In the genomic region with DNA sequence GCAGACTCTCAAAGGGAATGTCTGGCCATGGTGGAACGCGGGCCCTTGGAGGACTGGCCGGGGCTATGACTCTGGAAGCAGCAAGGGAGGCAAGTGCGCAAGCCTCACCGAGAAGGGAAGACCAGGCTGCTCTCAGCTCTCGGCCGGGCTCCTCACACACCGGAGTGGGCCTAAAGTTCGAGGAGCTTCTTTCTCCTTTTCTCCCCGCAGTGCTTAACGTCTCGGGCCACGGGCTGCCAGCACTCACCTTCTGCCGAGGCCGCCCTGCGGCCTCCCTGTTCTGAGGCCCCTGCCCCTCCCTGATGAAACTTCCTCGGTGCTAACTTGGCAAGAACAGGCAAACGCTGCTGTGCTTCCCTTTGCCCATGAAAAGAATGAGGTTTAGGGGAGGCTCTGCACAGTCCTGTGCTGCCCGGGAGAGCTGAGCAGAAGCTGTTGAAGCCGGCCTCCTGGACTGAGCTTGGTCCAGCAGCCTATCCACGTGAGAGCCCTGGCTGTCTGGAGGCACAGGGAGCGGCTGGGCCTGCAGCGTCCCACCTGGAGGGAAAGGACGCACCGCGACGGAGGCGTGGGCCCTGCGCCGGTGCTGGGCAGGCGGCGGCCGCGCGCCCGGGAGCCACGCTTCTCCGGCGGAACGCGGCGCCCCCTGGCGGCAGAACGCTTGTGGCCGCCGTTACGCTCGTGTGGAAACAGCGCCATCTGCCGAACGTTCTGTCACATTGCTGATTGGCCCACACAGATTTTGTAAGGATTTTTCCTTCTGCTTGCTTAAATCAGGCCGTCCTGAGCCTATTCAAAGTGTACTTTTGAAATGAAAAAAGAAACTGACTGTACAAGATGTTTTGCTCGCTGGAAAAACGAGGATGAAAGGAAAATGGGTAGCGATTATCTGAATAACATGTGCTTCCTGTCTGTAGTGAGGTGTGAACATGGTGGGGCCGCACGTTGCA, we compare ENCODE assay signal across 8 cellular contexts.
DNase-seq lines count a peak whose midpoint lies in the region; ATAC-seq, FAIRE-seq and TF ChIP-seq lines count a peak whose summit lies in the region.

No MANE protein-coding gene starts in this region.

- no peaks in the 10 kb centered on the region for H3K79me2 ChIP-seq in endothelial cell of umbilical vein (ENCODE audit: control insufficient read depth, insufficient read depth, low read length)

- peaks cover 0 to 5% (median 0%) of the 10 kb centered on the region in 8 donors for H3K9me3 Mint-ChIP-seq in CD4-positive, alpha-beta memory T cell

- no peak overlapping the region for H3K4me3 ChIP-seq in CD4-positive, alpha-beta memory T cell (ENCODE audit: low read length in 2 of 2)
- no peak overlapping the region for H3K4me3 ChIP-seq in endothelial cell of umbilical vein (replicated peaks in 1 of 3; ENCODE audit: insufficient read depth in 1 of 3, low read depth in 1 of 3, low read length in 3 of 3)

- H3K36me3 ChIP-seq in CD4-positive, alpha-beta memory T cell (ENCODE audit: insufficient read depth, low read length) = no peaks in the 10 kb centered on the region
- H3K36me3 ChIP-seq in endothelial cell of umbilical vein (ENCODE audit: control insufficient read depth in 2 of 2, extremely low read depth in 1 of 2, insufficient read depth in 2 of 2, low read length in 2 of 2) = no peaks in the 10 kb centered on the region

- CTCF ChIA-PET in CD4-positive, alpha-beta memory T cell (lab: Charles Lee; ENCODE audit: partially characterized antibody) = interaction anchor here (0.6 to 3.9 kb wide), 23 partner anchors 9 to 866 kb away, joined by 3 to 25 read pairs (median 4); no protein-coding TSS in a partner anchor
- CTCF ChIA-PET in endothelial cell of umbilical vein (lab: Charles Lee) = interaction anchor here (0.6 to 3.7 kb wide), 14 partner anchors 31 to 865 kb away, joined by 3 to 43 read pairs (median 4); a partner anchor contains a TSS

- TF ChIP-seq CTCF in endothelial cell of umbilical vein (IDR thresholded peaks at IDR 0.05; ENCODE audit: extremely low read depth in 1 of 2, insufficient read depth in 1 of 2, low read depth in 1 of 2, low read length in 2 of 2) = peak; percentile 96 to 98

- POLR2A ChIA-PET in CD4-positive, alpha-beta memory T cell (lab: Charles Lee; ENCODE audit: partially characterized antibody) = interaction anchor here (1.0 kb wide), 1 partner anchor 214 kb away, joined by 3 read pairs; no protein-coding TSS in a partner anchor
- POLR2A ChIA-PET in endothelial cell of umbilical vein (lab: Charles Lee) = no interaction called here

- H3K27me3 Mint-ChIP-seq in CD4-positive, alpha-beta memory T cell = no peaks in the 10 kb centered on the region

- peak overlapping the region in 1 of 7 donors; percentile 21 for H3K27ac Mint-ChIP-seq in CD4-positive, alpha-beta memory T cell

- H3K27me3 ChIP-seq in CD4-positive, alpha-beta memory T cell (ENCODE audit: insufficient read depth, low read length) = no peaks in the 10 kb centered on the region
- peaks cover 0 to 4% of the 10 kb centered on the region in 2 experiments for H3K27me3 ChIP-seq in endothelial cell of umbilical vein (ENCODE audit: control insufficient read depth in 2 of 2, insufficient read depth in 2 of 2, low read length in 2 of 2)

- no TSS peak for BruUV-seq in endothelial cell of umbilical vein (replicated peaks; lab: Mats Ljungman, UMichigan)

- peak; percentile 58 to 81 (median 78) for DNase-seq in CD4-positive, alpha-beta memory T cell
- DNase-seq in NCI-H82 treated with DMSO at 0.1 percent for 48 hours (lab: John Stamatoyannopoulos, UW; ENCODE audit: unreplicated experiment) = peak; percentile 4
- peak; percentile 16 for DNase-seq in activated CD8-positive, alpha-beta memory T cell treated with anti-CD3 and anti-CD28 coated beads, Interleukin-2, amount 50 U/mL, for 1 hour (ENCODE audit: extremely low read depth)
- peak; percentile 72 for DNase-seq in endothelial cell of umbilical vein (ENCODE audit: low read depth, low spot score)
- DNase-seq in mucosa of gallbladder (ENCODE audit: low spot score) = peak; percentile 76
- peak; percentile 60 for DNase-seq in stimulated activated CD8-positive, alpha-beta memory T cell treated with anti-CD3 and anti-CD28 coated beads, Interleukin-4, amount 100 ng/mL, for 24 hours (ENCODE audit: low read depth)

- ATAC-seq in GM19351 (IDR thresholded peaks at IDR 0.05; ENCODE audit: unreplicated experiment) = peak; percentile 93
- ATAC-seq in HG03457 (IDR thresholded peaks at IDR 0.05; ENCODE audit: unreplicated experiment) = peak; percentile 69

- H4K20me1 ChIP-seq in endothelial cell of umbilical vein (replicated peaks; ENCODE audit: control insufficient read depth, extremely low read depth, insufficient read depth, low read length) = no peaks in the 10 kb centered on the region

- intact Hi-C loops in CD4-positive, alpha-beta memory T cell (cut with micrococcal nuclease) = loop anchor here (1.0 to 5.0 kb wide), 3 partner anchors 53 to 386 kb away; a partner anchor contains a TSS
- intact Hi-C loops in endothelial cell of umbilical vein (cut with micrococcal nuclease) = loop anchor here (1.0 to 5.0 kb wide), 6 partner anchors 55 to 866 kb away; no protein-coding TSS in a partner anchor

- FAIRE-seq in endothelial cell of umbilical vein (lab: Jason Lieb, UNC) = peak; percentile 88

- H3K9me3 ChIP-seq in CD4-positive, alpha-beta memory T cell (ENCODE audit: control insufficient read depth in 1 of 2, low read length in 2 of 2) = no peaks in the 10 kb centered on the region
- no peaks in the 10 kb centered on the region for H3K9me3 ChIP-seq in endothelial cell of umbilical vein (replicated peaks; ENCODE audit: control insufficient read depth, insufficient read depth, low read length)

- H3K9me1 ChIP-seq in endothelial cell of umbilical vein (replicated peaks; ENCODE audit: control insufficient read depth, extremely low read depth, insufficient read depth, low read length) = no peaks in the 10 kb centered on the region

- H3K9ac ChIP-seq in endothelial cell of umbilical vein (replicated peaks; ENCODE audit: extremely low read depth, insufficient read depth, low read length) = no peak overlapping the region

- H3K27ac ChIP-seq in CD4-positive, alpha-beta memory T cell (ENCODE audit: low read depth, low read length) = no peak overlapping the region
- no peak overlapping the region for H3K27ac ChIP-seq in endothelial cell of umbilical vein (ENCODE audit: insufficient read depth, low read depth, low read length)

- H3K36me3 Mint-ChIP-seq in CD4-positive, alpha-beta memory T cell = peaks cover 0 to 4% of the 10 kb centered on the region in 2 donors

- peaks cover 6% of the 10 kb centered on the region for H3K4me1 ChIP-seq in CD4-positive, alpha-beta memory T cell (ENCODE audit: insufficient read depth, low read length)
- no peaks in the 10 kb centered on the region for H3K4me1 ChIP-seq in endothelial cell of umbilical vein (ENCODE audit: control insufficient read depth, extremely low read depth, insufficient read depth, low read length)

- no peak overlapping the region for H3K4me2 ChIP-seq in endothelial cell of umbilical vein (ENCODE audit: insufficient read depth, low read length)

- peak overlapping the region in 6 of 8 donors; percentile 20 to 64 (median 50) for H3K4me3 Mint-ChIP-seq in CD4-positive, alpha-beta memory T cell

- no peak for TF ChIP-seq POLR2A in endothelial cell of umbilical vein (IDR thresholded peaks at IDR 0.05; ENCODE audit: low read depth, low read length)

- dilution Hi-C loops in endothelial cell of umbilical vein (cut with MboI; ENCODE audit: extremely low pct_ligation_motif_present, low sequenced_read_pairs) = no loop called here

- H2AFZ ChIP-seq in endothelial cell of umbilical vein (ENCODE audit: low read depth, low read length) = peak overlapping the region; percentile 79

- peaks cover 0 to 7% (median 4%) of the 10 kb centered on the region in 4 donors for H3K4me1 Mint-ChIP-seq in CD4-positive, alpha-beta memory T cell

TF ChIP-seq in endothelial cell of umbilical vein, 7 proteins besides CTCF, POLR2A, EP300 and RAD21:
- TF ChIP-seq GATA2 (IDR thresholded peaks at IDR 0.05; ENCODE audit: insufficient read depth, insufficient read length, low read depth, low read length) (no peak), POLR2AphosphoS5 (IDR thresholded peaks at IDR 0.05; ENCODE audit: insufficient read depth, low read depth, low read length) (peak; percentile 20)

Comparison
In these comparisons a context has a peak if more than half of its experiments do, and no peak if none do; other contexts are left out.
1. DNase-seq: peak in every context shown above with its lines; median percentile 78 in CD4-positive, alpha-beta memory T cell; 76 in mucosa of gallbladder; 72 in endothelial cell of umbilical vein; 60 in stimulated activated CD8-positive, alpha-beta memory T cell treated with anti-CD3 and anti-CD28 coated beads, Interleukin-4, amount 100 ng/mL, for 24 hours; 16 in activated CD8-positive, alpha-beta memory T cell treated with anti-CD3 and anti-CD28 coated beads, Interleukin-2, amount 50 U/mL, for 1 hour; 4 in NCI-H82 treated with DMSO at 0.1 percent for 48 hours.